In genomic region chr3:35065891-35066290, GRCh38 we compare ENCODE assay signal across 26 cellular contexts.
"Had no signal": no experiment of that assay in that cellular context is flagged by ENCODE, and none has a peak within 500 bp of the region (broad histone marks: within the 10 kb centered on the region; RNA-seq: fewer than 3 reads in every experiment).

No MANE protein-coding gene starts in this region.

- DNase-seq: stimulated activated CD4-positive, alpha-beta T cell treated with anti-CD3 and anti-CD28 coated beads, Interleukin-2, amount 100 ng/mL, for 48 hours; stimulated activated CD4-positive, alpha-beta T cell treated with anti-CD3 and anti-CD28 coated beads, Interleukin-4, amount 100 ng/mL, for 1 hour; stimulated activated CD4-positive, alpha-beta T cell treated with anti-CD3 and anti-CD28 coated beads, Interleukin-4, amount 100 ng/mL, for 24 hours; stimulated activated CD4-positive, alpha-beta T cell treated with anti-CD3 and anti-CD28 coated beads, Interleukin-4, amount 100 ng/mL, for 4 hours; stimulated activated CD8-positive, alpha-beta memory T cell treated with anti-CD3 and anti-CD28 coated beads, Interleukin-4, amount 100 ng/mL, for 48 hours; stimulated activated naive B cell treated with anti-CD40 and anti-IgM and Interleukin-4, amounts not matched to agents 10 μg/mL and 1 μg/mL and 100 μg/mL, for 72 hours; stimulated activated naive CD4-positive, alpha-beta T cell; stimulated activated naive CD4-positive, alpha-beta T cell treated with Interleukin-2 at 50 U/mL for 16 hours; stimulated activated naive CD8-positive, alpha-beta T cell treated with anti-CD3 and anti-CD28 coated beads, Interleukin-15, amount 100 ng/mL, for 72 hours; stimulated activated naive CD8-positive, alpha-beta T cell treated with anti-CD3 and anti-CD28 coated beads, Interleukin-15, Interleukin-2, amounts not matched to agents 100 U/mL and 50 U/mL, for 24 hours; stomach; substantia nigra; testis; thyroid gland; tibial artery; transverse colon; trophoblast cell; upper lobe of left lung; upper lobe of right lung; uterus had no signal

- H3K36me3 ChIP-seq: stomach, suprapubic skin, thoracic aorta, thyroid gland, tibial artery, tibial nerve, transverse colon, upper lobe of left lung, upper lobe of right lung, uterus, vagina had no signal

- ATAC-seq: stimulated activated effector memory CD8-positive, alpha-beta T cell treated with anti-CD3 and anti-CD28 coated beads, Interleukin-12 subunit alpha, Interleukin-12 subunit beta, amount 100 ng/mL, for 72 hours; stimulated activated memory B cell treated with anti-CD40 and anti-IgM and Interleukin-4, amounts not matched to agents 10 μg/mL and 1 μg/mL and 100 μg/mL, for 72 hours; stimulated activated naive B cell treated with anti-CD40 and anti-IgM and Interleukin-4, amounts not matched to agents 10 μg/mL and 1 μg/mL and 100 μg/mL, for 72 hours; stimulated activated naive CD8-positive, alpha-beta T cell treated with anti-CD3 and anti-CD28 coated beads, Interleukin-15, amount 100 ng/mL, for 72 hours; stimulated activated naive CD8-positive, alpha-beta T cell treated with anti-CD3 and anti-CD28 coated beads, Interleukin-15, Interleukin-2, amounts not matched to agents 100 U/mL and 50 U/mL, for 24 hours; upper lobe of right lung had no signal

- H3K9me3 ChIP-seq: stomach, suprapubic skin, testis, thoracic aorta, thyroid gland, tibial artery, tibial nerve, transverse colon, upper lobe of left lung, upper lobe of right lung, uterus, vagina had no signal

- H3K4me3 ChIP-seq: stomach, suprapubic skin, testis, thoracic aorta, thyroid gland, tibial artery, tibial nerve, transverse colon, upper lobe of left lung, upper lobe of right lung, uterus, vagina had no signal

- H3K4me1 ChIP-seq: stomach, suprapubic skin, testis, thyroid gland, tibial artery, tibial nerve, upper lobe of left lung, upper lobe of right lung, uterus, vagina had no signal
